In genomic region chr17:29705352-29705751, GRCh38 we compare ENCODE assay signal across 11 cellular contexts.
DNase-seq lines count a peak whose midpoint lies in the region; ATAC-seq and TF ChIP-seq lines count a peak whose summit lies in the region.
"Had no signal": no experiment of that assay in that cellular context is flagged by ENCODE, and none has a peak within 500 bp of the region (broad histone marks: within the 10 kb centered on the region; RNA-seq: fewer than 3 reads in every experiment).

No MANE protein-coding gene starts in this region.

- POLR2A ChIA-PET in activated naive CD8-positive, alpha-beta T cell treated with anti-CD3 and anti-CD28 coated beads, Interleukin-2, amount 10 ng/mL, durations not matched to agents 7 days and 5 days (lab: Charles Lee): interaction anchor here (1.2 to 3.5 kb wide), 4 partner anchors 56 to 411 kb away, joined by 4 to 28 read pairs (median 12); partner anchors contain the start of gene SSH2

- H3K4me1 ChIP-seq in CD4-positive, CD25-positive, alpha-beta regulatory T cell (ENCODE audit: control insufficient read depth, insufficient read depth, low read length, poor library complexity, severe bottlenecking): peaks cover 43% of the 10 kb centered on the region
- H3K4me1 ChIP-seq in neutrophil (ENCODE audit: control insufficient read depth in 1 of 2, insufficient read depth in 1 of 2, low read depth in 1 of 2, low read length in 1 of 2): peaks cover 73 to 74% of the 10 kb centered on the region in 2 experiments

- H3K9me3 ChIP-seq in CD4-positive, CD25-positive, alpha-beta regulatory T cell (ENCODE audit: control insufficient read depth in 2 of 2, low read length in 2 of 2): no peaks in the 10 kb centered on the region
- H3K9me3 ChIP-seq in neutrophil: no peaks in the 10 kb centered on the region
- H3K9me3 ChIP-seq: SJSA1 had no signal

- TF ChIP-seq CTCF in neutrophil (IDR thresholded peaks at IDR 0.05): no peak

- H3K9me3 Mint-ChIP-seq in CD4-positive, CD25-positive, alpha-beta regulatory T cell: peaks cover 0 to 2% (median 0%) of the 10 kb centered on the region in 7 donors
- no peaks in the 10 kb centered on the region for H3K9me3 Mint-ChIP-seq in activated naive CD8-positive, alpha-beta T cell treated with anti-CD3 and anti-CD28 coated beads, Interleukin-2, amount 10 ng/mL, durations not matched to agents 7 days and 5 days

- peak overlapping the region; percentile 82 for H3K4me3 ChIP-seq in CD4-positive, CD25-positive, alpha-beta regulatory T cell (ENCODE audit: low read depth, low read length)
- H3K4me3 ChIP-seq in Jurkat, Clone E6-1 (ENCODE audit: low read length): no peak overlapping the region; the same call in 1 of the 2 replicates
- H3K4me3 ChIP-seq in neutrophil (ENCODE audit: low read depth in 1 of 2, low read length in 1 of 2): peak overlapping the region; percentile 48 to 57
- H3K4me3 ChIP-seq: SJSA1 had no signal

- H3K36me3 Mint-ChIP-seq in CD4-positive, CD25-positive, alpha-beta regulatory T cell: peaks cover 9% of the 10 kb centered on the region
- H3K36me3 Mint-ChIP-seq in activated naive CD8-positive, alpha-beta T cell treated with anti-CD3 and anti-CD28 coated beads, Interleukin-2, amount 10 ng/mL, durations not matched to agents 7 days and 5 days: peaks cover 13% of the 10 kb centered on the region

- peak overlapping the region; percentile 89 to 99 (median 91) for H3K27ac Mint-ChIP-seq in CD4-positive, CD25-positive, alpha-beta regulatory T cell
- peak overlapping the region; percentile 90 for H3K27ac Mint-ChIP-seq in activated naive CD8-positive, alpha-beta T cell treated with anti-CD3 and anti-CD28 coated beads, Interleukin-2, amount 10 ng/mL, durations not matched to agents 7 days and 5 days

- no peaks in the 10 kb centered on the region for H3K27me3 Mint-ChIP-seq in CD4-positive, CD25-positive, alpha-beta regulatory T cell
- no peaks in the 10 kb centered on the region for H3K27me3 Mint-ChIP-seq in activated naive CD8-positive, alpha-beta T cell treated with anti-CD3 and anti-CD28 coated beads, Interleukin-2, amount 10 ng/mL, durations not matched to agents 7 days and 5 days

- H3K4me1 Mint-ChIP-seq in CD4-positive, CD25-positive, alpha-beta regulatory T cell: peaks cover 26 to 71% (median 48%) of the 10 kb centered on the region in 4 donors
- H3K4me1 Mint-ChIP-seq in activated naive CD8-positive, alpha-beta T cell treated with anti-CD3 and anti-CD28 coated beads, Interleukin-2, amount 10 ng/mL, durations not matched to agents 7 days and 5 days: peaks cover 25% of the 10 kb centered on the region

- ATAC-seq in CD4-positive, CD25-positive, alpha-beta regulatory T cell (ENCODE audit: low read depth in 2 of 2): peak in 1 of 2 donors; percentile 22
- no peak for ATAC-seq in activated naive CD8-positive, alpha-beta T cell treated with anti-CD3 and anti-CD28 coated beads, Interleukin-2, amount 10 ng/mL, durations not matched to agents 7 days and 5 days (ENCODE audit: low read depth)
- ATAC-seq in GM21723 (IDR thresholded peaks at IDR 0.05; ENCODE audit: unreplicated experiment) (no peak), HG02588 (IDR thresholded peaks at IDR 0.05; ENCODE audit: unreplicated experiment) (no peak)

- peaks cover 17% of the 10 kb centered on the region for H3K36me3 ChIP-seq in CD4-positive, CD25-positive, alpha-beta regulatory T cell (ENCODE audit: control insufficient read depth, insufficient read depth, low read length)
- peaks cover 37% of the 10 kb centered on the region for H3K36me3 ChIP-seq in neutrophil

- peak overlapping the region; percentile 29 to 98 (median 89) for H3K4me3 Mint-ChIP-seq in CD4-positive, CD25-positive, alpha-beta regulatory T cell
- peak overlapping the region; percentile 73 for H3K4me3 Mint-ChIP-seq in activated naive CD8-positive, alpha-beta T cell treated with anti-CD3 and anti-CD28 coated beads, Interleukin-2, amount 10 ng/mL, durations not matched to agents 7 days and 5 days

- no peaks in the 10 kb centered on the region for H3K27me3 ChIP-seq in CD4-positive, CD25-positive, alpha-beta regulatory T cell (ENCODE audit: control insufficient read depth, insufficient read depth, low read length)
- no peaks in the 10 kb centered on the region for H3K27me3 ChIP-seq in neutrophil
- H3K27me3 ChIP-seq: SJSA1 had no signal

- peak overlapping the region; percentile 89 for H3K27ac ChIP-seq in CD4-positive, CD25-positive, alpha-beta regulatory T cell (ENCODE audit: insufficient read depth, low read length, poor library complexity, severe bottlenecking)
- peak overlapping the region; percentile 100 for H3K27ac ChIP-seq in neutrophil
- H3K27ac ChIP-seq: SJSA1 had no signal

- peak in 2 of 3 donors; percentile 43 to 50 for DNase-seq in CD4-positive, CD25-positive, alpha-beta regulatory T cell
- DNase-seq in Jurkat, Clone E6-1 (ENCODE audit: low read depth, low spot score): peak; percentile 30
- no peak for DNase-seq in activated naive CD8-positive, alpha-beta T cell treated with anti-CD3 and anti-CD28 coated beads, Interleukin-2, amount 10 ng/mL, durations not matched to agents 7 days and 5 days
- DNase-seq in AG20443 (ENCODE audit: low spot score): no peak
- DNase-seq in NCI-H345 treated with DMSO at 0.1 percent for 48 hours (lab: John Stamatoyannopoulos, UW; ENCODE audit: unreplicated experiment): no peak
- DNase-seq: activated CD4-positive, CD25-positive, alpha-beta regulatory T cell treated with anti-CD3 and anti-CD28 coated beads, Interleukin-2, amount 50 U/mL, for 72 hours; amniotic stem cell had no signal

Comparison
In these comparisons a context has a peak if more than half of its experiments do, and no peak if none do; other contexts are left out.
1. DNase-seq: peak in CD4-positive, CD25-positive, alpha-beta regulatory T cell (2 of 3) and Jurkat, Clone E6-1 (single experiment); none in activated naive CD8-positive, alpha-beta T cell treated with anti-CD3 and anti-CD28 coated beads, Interleukin-2, amount 10 ng/mL, durations not matched to agents 7 days and 5 days (single experiment), AG20443 (single experiment) and NCI-H345 treated with DMSO at 0.1 percent for 48 hours (single experiment).